In genomic region chr7:99685129-99685758, GRCh38 we compare ENCODE assay signal across 10 cellular contexts. TPM values are rescaled to one million over a fixed set of nuclear protein-coding genes. Genes with fewer than 3 reads are reported as not detected.
"Had no signal": no experiment of that assay in that cellular context is flagged by ENCODE, and none has a peak within 500 bp of the region (broad histone marks: within the 10 kb centered on the region; RNA-seq: fewer than 3 reads in every experiment).

No MANE protein-coding gene starts in this region.

- H3K4me3 ChIP-seq: GM23338 had no signal

- H3K4me2 ChIP-seq: GM23338, KMS-11 had no signal

- H3K27ac ChIP-seq: KMS-11 had no signal

- ATAC-seq: GM23338 had no signal

- DNase-seq: H9, HCEC 1CT, Karpas-422, KBM-7 had no signal

- H3K27ac Mint-ChIP-seq: GM23338, H9 had no signal

- H3K9ac ChIP-seq: KMS-11 had no signal

- H3K4me1 Mint-ChIP-seq: GM23338, H9 had no signal

- FAIRE-seq: H1, H54, HTR-8/SVneo had no signal

- H3K4me3 Mint-ChIP-seq: GM23338, H9 had no signal

- H2AFZ ChIP-seq: GM23338 had no signal

RNA-seq across cellular contexts. Expression of gene CYP3A5, which starts 5.4 kb away (rescaled TPM):
- total RNA-seq: GM23338, H1, H9 had no signal

RNA-seq across cellular contexts. Expression of gene CYP3A7, which starts 49.8 kb away (rescaled TPM):
- total RNA-seq: GM23338, H1, H9, HT-29 had no signal
- polyA plus RNA-seq: H1 had no signal
